1 cellular context compared by ENCODE assay signal in the genomic region with DNA sequence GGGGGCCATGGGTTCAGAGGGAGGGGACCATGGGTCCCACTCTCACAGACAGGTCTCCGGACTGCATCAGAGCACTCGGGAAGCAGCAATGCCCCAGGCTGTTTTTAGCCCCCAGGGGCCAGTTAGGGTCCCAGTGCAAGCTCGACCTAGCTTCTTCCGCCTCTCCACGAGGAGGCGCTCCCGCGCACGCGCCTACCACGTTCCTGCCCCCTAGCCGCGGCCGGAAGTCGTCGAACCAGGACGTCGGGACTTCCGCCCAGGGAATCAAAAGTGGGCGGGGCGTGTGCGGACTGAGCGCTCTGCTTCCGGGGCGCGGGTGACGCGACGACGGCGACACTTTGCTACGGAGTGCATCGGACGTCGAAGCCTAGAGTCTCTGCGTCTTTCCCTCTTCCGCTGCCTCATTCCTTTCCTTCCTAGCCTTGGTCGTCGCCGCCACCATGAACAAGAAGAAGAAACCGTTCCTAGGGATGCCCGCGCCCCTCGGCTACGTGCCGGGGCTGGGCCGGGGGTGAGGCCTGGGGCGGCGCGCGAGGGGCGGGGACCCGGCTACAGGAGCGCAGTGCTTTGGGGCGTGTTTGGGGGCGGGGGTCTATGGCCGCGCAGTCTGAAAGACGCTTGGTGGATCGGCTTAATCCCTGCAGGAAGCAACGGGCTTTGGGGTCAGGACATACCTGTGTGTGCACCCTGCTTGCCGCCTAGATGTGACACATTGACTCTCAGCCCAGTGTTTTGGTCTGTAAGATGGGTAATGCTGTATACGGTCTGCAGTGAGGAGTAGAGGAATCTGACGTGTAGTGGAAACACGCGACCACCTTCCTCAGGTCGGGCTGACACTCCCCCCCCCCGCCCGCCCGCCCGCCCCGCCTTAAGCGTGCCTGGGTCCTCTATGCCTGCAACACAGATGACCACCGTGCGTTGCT.
A peak's percentile ranks its signal among the peaks of the same experiment; 100 is the strongest.
TF ChIP-seq lines count a peak whose summit lies in the region.

A gene with protein sequence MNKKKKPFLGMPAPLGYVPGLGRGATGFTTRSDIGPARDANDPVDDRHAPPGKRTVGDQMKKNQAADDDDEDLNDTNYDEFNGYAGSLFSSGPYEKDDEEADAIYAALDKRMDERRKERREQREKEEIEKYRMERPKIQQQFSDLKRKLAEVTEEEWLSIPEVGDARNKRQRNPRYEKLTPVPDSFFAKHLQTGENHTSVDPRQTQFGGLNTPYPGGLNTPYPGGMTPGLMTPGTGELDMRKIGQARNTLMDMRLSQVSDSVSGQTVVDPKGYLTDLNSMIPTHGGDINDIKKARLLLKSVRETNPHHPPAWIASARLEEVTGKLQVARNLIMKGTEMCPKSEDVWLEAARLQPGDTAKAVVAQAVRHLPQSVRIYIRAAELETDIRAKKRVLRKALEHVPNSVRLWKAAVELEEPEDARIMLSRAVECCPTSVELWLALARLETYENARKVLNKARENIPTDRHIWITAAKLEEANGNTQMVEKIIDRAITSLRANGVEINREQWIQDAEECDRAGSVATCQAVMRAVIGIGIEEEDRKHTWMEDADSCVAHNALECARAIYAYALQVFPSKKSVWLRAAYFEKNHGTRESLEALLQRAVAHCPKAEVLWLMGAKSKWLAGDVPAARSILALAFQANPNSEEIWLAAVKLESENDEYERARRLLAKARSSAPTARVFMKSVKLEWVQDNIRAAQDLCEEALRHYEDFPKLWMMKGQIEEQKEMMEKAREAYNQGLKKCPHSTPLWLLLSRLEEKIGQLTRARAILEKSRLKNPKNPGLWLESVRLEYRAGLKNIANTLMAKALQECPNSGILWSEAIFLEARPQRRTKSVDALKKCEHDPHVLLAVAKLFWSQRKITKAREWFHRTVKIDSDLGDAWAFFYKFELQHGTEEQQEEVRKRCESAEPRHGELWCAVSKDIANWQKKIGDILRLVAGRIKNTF (plus strand): TSS at position 327 of the 923 bp plus-strand sequence. CDS start 114 bp downstream, at position 441.

TF ChIP-seq in K562, 482 proteins besides CTCF, POLR2A, EP300 and RAD21 (continued from another document and continues in another):
- TF ChIP-seq, protein P1, sequence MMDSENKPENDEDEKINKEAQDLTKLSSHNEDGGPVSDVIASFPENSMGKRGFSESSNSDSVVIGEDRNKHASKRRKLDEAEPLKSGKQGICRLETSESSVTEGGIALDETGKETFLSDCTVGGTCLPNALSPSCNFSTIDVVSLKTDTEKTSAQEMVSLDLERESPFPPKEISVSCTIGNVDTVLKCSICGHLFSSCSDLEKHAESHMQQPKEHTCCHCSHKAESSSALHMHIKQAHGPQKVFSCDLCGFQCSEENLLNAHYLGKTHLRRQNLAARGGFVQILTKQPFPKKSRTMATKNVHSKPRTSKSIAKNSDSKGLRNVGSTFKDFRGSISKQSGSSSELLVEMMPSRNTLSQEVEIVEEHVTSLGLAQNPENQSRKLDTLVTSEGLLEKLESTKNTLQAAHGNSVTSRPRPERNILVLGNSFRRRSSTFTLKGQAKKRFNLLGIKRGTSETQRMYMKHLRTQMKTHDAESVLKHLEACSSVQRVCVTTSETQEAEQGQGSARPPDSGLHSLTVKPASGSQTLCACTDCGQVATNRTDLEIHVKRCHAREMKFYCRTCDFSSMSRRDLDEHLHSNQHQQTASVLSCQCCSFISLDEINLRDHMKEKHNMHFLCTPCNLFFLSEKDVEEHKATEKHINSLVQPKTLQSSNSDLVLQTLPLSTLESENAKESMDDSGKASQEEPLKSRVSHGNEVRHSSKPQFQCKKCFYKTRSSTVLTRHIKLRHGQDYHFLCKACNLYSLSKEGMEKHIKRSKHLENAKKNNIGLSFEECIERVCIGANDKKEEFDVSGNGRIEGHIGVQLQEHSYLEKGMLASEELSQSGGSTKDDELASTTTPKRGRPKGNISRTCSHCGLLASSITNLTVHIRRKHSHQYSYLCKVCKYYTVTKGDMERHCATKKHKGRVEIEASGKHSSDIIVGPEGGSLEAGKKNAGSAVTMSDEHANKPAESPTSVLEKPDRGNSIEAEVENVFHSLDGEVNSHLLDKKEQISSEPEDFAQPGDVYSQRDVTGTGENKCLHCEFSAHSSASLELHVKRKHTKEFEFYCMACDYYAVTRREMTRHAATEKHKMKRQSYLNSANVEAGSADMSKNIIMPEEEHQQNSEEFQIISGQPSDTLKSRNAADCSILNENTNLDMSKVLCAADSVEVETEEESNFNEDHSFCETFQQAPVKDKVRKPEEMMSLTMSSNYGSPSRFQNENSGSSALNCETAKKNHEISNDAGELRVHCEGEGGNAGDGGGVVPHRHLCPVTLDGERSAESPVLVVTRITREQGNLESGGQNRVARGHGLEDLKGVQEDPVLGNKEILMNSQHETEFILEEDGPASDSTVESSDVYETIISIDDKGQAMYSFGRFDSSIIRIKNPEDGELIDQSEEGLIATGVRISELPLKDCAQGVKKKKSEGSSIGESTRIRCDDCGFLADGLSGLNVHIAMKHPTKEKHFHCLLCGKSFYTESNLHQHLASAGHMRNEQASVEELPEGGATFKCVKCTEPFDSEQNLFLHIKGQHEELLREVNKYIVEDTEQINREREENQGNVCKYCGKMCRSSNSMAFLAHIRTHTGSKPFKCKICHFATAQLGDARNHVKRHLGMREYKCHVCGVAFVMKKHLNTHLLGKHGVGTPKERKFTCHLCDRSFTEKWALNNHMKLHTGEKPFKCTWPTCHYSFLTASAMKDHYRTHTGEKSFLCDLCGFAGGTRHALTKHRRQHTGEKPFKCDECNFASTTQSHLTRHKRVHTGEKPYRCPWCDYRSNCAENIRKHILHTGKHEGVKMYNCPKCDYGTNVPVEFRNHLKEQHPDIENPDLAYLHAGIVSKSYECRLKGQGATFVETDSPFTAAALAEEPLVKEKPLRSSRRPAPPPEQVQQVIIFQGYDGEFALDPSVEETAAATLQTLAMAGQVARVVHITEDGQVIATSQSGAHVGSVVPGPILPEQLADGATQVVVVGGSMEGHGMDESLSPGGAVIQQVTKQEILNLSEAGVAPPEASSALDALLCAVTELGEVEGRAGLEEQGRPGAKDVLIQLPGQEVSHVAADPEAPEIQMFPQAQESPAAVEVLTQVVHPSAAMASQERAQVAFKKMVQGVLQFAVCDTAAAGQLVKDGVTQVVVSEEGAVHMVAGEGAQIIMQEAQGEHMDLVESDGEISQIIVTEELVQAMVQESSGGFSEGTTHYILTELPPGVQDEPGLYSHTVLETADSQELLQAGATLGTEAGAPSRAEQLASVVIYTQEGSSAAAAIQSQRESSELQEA (IDR thresholded peaks at IDR 0.05; ENCODE audit: low read depth) = no peak
- no peak for TF ChIP-seq HDAC3 (IDR thresholded peaks at IDR 0.05; ENCODE audit: borderline replicate concordance, partially characterized antibody)
- TF ChIP-seq, protein P2, sequence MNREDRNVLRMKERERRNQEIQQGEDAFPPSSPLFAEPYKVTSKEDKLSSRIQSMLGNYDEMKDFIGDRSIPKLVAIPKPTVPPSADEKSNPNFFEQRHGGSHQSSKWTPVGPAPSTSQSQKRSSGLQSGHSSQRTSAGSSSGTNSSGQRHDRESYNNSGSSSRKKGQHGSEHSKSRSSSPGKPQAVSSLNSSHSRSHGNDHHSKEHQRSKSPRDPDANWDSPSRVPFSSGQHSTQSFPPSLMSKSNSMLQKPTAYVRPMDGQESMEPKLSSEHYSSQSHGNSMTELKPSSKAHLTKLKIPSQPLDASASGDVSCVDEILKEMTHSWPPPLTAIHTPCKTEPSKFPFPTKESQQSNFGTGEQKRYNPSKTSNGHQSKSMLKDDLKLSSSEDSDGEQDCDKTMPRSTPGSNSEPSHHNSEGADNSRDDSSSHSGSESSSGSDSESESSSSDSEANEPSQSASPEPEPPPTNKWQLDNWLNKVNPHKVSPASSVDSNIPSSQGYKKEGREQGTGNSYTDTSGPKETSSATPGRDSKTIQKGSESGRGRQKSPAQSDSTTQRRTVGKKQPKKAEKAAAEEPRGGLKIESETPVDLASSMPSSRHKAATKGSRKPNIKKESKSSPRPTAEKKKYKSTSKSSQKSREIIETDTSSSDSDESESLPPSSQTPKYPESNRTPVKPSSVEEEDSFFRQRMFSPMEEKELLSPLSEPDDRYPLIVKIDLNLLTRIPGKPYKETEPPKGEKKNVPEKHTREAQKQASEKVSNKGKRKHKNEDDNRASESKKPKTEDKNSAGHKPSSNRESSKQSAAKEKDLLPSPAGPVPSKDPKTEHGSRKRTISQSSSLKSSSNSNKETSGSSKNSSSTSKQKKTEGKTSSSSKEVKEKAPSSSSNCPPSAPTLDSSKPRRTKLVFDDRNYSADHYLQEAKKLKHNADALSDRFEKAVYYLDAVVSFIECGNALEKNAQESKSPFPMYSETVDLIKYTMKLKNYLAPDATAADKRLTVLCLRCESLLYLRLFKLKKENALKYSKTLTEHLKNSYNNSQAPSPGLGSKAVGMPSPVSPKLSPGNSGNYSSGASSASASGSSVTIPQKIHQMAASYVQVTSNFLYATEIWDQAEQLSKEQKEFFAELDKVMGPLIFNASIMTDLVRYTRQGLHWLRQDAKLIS (CRISPR knock-in tag; IDR thresholded peaks at IDR 0.05) = no peak
- no peak for TF ChIP-seq FIP1L1 (IDR thresholded peaks at IDR 0.05; ENCODE audit: low read depth, low read length, poor library complexity, severe bottlenecking)
- TF ChIP-seq, protein P3, sequence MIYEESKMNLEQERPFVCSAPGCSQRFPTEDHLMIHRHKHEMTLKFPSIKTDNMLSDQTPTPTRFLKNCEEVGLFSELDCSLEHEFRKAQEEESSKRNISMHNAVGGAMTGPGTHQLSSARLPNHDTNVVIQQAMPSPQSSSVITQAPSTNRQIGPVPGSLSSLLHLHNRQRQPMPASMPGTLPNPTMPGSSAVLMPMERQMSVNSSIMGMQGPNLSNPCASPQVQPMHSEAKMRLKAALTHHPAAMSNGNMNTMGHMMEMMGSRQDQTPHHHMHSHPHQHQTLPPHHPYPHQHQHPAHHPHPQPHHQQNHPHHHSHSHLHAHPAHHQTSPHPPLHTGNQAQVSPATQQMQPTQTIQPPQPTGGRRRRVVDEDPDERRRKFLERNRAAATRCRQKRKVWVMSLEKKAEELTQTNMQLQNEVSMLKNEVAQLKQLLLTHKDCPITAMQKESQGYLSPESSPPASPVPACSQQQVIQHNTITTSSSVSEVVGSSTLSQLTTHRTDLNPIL (CRISPR knock-in tag; IDR thresholded peaks at IDR 0.05) = no peak
- no peak for TF ChIP-seq NCOA4 (IDR thresholded peaks at IDR 0.05; ENCODE audit: partially characterized antibody)
- TF ChIP-seq GATAD2A (IDR thresholded peaks at IDR 0.05) = no peak
- peak; percentile 76 for TF ChIP-seq BHLHE40 (IDR thresholded peaks at IDR 0.05; ENCODE audit: low read length)
- TF ChIP-seq ZNF239 (CRISPR knock-in tag; IDR thresholded peaks at IDR 0.05) = no peak
- TF ChIP-seq, protein P4, sequence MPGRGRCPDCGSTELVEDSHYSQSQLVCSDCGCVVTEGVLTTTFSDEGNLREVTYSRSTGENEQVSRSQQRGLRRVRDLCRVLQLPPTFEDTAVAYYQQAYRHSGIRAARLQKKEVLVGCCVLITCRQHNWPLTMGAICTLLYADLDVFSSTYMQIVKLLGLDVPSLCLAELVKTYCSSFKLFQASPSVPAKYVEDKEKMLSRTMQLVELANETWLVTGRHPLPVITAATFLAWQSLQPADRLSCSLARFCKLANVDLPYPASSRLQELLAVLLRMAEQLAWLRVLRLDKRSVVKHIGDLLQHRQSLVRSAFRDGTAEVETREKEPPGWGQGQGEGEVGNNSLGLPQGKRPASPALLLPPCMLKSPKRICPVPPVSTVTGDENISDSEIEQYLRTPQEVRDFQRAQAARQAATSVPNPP (IDR thresholded peaks at IDR 0.05; ENCODE audit: borderline replicate concordance, insufficient read depth, insufficient read length) = no peak
- TF ChIP-seq BRF1 (IDR thresholded peaks at IDR 0.05; ENCODE audit: borderline replicate concordance, extremely low read depth, insufficient read length) = no peak
- TF ChIP-seq, protein P5, sequence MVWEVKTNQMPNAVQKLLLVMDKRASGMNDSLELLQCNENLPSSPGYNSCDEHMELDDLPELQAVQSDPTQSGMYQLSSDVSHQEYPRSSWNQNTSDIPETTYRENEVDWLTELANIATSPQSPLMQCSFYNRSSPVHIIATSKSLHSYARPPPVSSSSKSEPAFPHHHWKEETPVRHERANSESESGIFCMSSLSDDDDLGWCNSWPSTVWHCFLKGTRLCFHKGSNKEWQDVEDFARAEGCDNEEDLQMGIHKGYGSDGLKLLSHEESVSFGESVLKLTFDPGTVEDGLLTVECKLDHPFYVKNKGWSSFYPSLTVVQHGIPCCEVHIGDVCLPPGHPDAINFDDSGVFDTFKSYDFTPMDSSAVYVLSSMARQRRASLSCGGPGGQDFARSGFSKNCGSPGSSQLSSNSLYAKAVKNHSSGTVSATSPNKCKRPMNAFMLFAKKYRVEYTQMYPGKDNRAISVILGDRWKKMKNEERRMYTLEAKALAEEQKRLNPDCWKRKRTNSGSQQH (CRISPR knock-in tag; IDR thresholded peaks at IDR 0.05) = no peak
- no peak for TF ChIP-seq POLR3A (IDR thresholded peaks at IDR 0.05; ENCODE audit: borderline replicate concordance, extremely low read depth, insufficient read depth, insufficient read length)
- TF ChIP-seq, protein P6, sequence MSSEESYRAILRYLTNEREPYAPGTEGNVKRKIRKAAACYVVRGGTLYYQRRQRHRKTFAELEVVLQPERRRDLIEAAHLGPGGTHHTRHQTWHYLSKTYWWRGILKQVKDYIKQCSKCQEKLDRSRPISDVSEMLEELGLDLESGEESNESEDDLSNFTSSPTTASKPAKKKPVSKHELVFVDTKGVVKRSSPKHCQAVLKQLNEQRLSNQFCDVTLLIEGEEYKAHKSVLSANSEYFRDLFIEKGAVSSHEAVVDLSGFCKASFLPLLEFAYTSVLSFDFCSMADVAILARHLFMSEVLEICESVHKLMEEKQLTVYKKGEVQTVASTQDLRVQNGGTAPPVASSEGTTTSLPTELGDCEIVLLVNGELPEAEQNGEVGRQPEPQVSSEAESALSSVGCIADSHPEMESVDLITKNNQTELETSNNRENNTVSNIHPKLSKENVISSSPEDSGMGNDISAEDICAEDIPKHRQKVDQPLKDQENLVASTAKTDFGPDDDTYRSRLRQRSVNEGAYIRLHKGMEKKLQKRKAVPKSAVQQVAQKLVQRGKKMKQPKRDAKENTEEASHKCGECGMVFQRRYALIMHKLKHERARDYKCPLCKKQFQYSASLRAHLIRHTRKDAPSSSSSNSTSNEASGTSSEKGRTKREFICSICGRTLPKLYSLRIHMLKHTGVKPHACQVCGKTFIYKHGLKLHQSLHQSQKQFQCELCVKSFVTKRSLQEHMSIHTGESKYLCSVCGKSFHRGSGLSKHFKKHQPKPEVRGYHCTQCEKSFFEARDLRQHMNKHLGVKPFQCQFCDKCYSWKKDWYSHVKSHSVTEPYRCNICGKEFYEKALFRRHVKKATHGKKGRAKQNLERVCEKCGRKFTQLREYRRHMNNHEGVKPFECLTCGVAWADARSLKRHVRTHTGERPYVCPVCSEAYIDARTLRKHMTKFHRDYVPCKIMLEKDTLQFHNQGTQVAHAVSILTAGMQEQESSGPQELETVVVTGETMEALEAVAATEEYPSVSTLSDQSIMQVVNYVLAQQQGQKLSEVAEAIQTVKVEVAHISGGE (CRISPR knock-in tag; IDR thresholded peaks at IDR 0.05) = peak in 1 of 3 experiments; percentile 95; a peak in 3 of 6 replicates
- TF ChIP-seq ZNF174 (CRISPR knock-in tag; IDR thresholded peaks at IDR 0.05) = no peak
